8 cellular contexts compared by ENCODE assay signal in the genomic region with DNA sequence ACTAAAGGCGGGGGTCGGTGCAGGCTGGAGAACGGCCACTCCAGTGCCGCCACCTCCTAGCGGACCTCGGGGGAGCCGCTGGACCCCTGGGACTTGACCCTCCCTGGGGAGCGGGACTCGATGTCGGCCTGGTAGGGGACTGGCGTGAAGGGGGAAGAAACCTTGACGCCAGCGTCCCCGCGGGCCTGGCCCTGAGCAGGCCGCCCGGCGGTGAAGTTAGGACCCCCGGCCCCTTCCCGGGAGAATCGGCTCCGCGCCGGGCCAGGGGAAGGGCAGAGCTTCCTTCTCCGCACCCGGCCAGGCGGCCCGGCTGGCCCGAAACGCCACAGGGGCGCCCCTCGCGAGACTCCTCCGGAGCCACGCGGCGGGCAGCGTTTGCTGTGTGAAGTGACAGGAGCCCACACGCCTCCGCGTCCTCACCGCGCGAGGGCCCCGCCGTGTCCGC. TPM values are rescaled to one million over a fixed set of nuclear protein-coding genes. Genes with fewer than 3 reads are reported as not detected.
DNase-seq lines count a peak whose midpoint lies in the region; ATAC-seq and TF ChIP-seq lines count a peak whose summit lies in the region.

No MANE protein-coding gene starts in this region.

- H3K9me3 ChIP-seq in CD4-positive, alpha-beta T cell (ENCODE audit: control insufficient read depth, low read length) = no peaks in the 10 kb centered on the region
- H3K9me3 ChIP-seq in SJCRH30 (replicated peaks) = no peaks in the 10 kb centered on the region
- H3K9me3 ChIP-seq in ectodermal cell (ENCODE audit: control insufficient read depth, low read length) = no peaks in the 10 kb centered on the region

- 2% methylated on average over 47 of the region's 47 CpGs for WGBS in ectodermal cell, 2 experiments

- intact Hi-C loops in CD4-positive, alpha-beta T cell (cut with DNase I, micrococcal nuclease) = loop anchor here (1.0 to 2.0 kb wide), 2 partner anchors 14 kb away; partner anchors contain the start of genes GPS1 (in 2 of the 2) and RFNG (in 2 of the 2)

- peaks cover 9% of the 10 kb centered on the region for H3K4me1 Mint-ChIP-seq in CD4-positive, alpha-beta T cell (ENCODE audit: low read depth)

- CTCF ChIA-PET in CD4-positive, alpha-beta T cell (lab: Charles Lee) = interaction anchor here (1.0 kb wide), 1 partner anchor 34 kb away, joined by 3 read pairs; no protein-coding TSS in a partner anchor

- H3K27me3 Mint-ChIP-seq in CD4-positive, alpha-beta T cell = no peaks in the 10 kb centered on the region

- no peaks in the 10 kb centered on the region for H3K9me3 Mint-ChIP-seq in CD4-positive, alpha-beta T cell

- H3K4me1 ChIP-seq in SJCRH30 = peaks cover 10% of the 10 kb centered on the region; the same call in 1 of the 2 replicates
- H3K4me1 ChIP-seq in ectodermal cell (ENCODE audit: control insufficient read depth, insufficient read depth, low read length) = peaks cover 5% of the 10 kb centered on the region

- H3K27me3 ChIP-seq in CD4-positive, alpha-beta T cell (ENCODE audit: control insufficient read depth, insufficient read depth, low read length) = no peaks in the 10 kb centered on the region
- H3K27me3 ChIP-seq in SJCRH30 = no peaks in the 10 kb centered on the region
- no peaks in the 10 kb centered on the region for H3K27me3 ChIP-seq in ectodermal cell (ENCODE audit: control insufficient read depth, insufficient read depth, low read length, poor library complexity, severe bottlenecking)

- peak in 3 of 10 experiments; percentile 19 to 48 (median 19) for DNase-seq in CD4-positive, alpha-beta T cell
- peak in 1 of 2 experiments; percentile 54 for DNase-seq in SJCRH30
- peak; percentile 29 for DNase-seq in myocyte (ENCODE audit: low read depth)
- no peak for DNase-seq in COR-L47 (lab: John Stamatoyannopoulos, UW)
- DNase-seq in NCI-H1048 (lab: John Stamatoyannopoulos, UW) = no peak

- peak; percentile 63 for ATAC-seq in CD4-positive, alpha-beta T cell (ENCODE audit: poor library complexity)
- peak; percentile 17 for ATAC-seq in GM21737 (IDR thresholded peaks at IDR 0.05; ENCODE audit: unreplicated experiment)
- no peak for ATAC-seq in HG02884 (IDR thresholded peaks at IDR 0.05; ENCODE audit: unreplicated experiment)

- H3K4me3 ChIP-seq in SJCRH30 (peak overlapping the region; percentile 97), ectodermal cell (ENCODE audit: insufficient read depth, low read depth, low read length) (peak overlapping the region; percentile 89)

- POLR2A ChIA-PET in CD4-positive, alpha-beta T cell (lab: Charles Lee) = interaction anchor here (0.7 to 3.0 kb wide), 8 partner anchors 13 to 238 kb away, joined by 3 to 17 read pairs (median 5); partner anchors contain the start of genes FASN, GPS1, RAC3 and RFNG

- H3K27ac Mint-ChIP-seq in CD4-positive, alpha-beta T cell = no peak overlapping the region

- H3K36me3 ChIP-seq in SJCRH30 = peaks cover 18% of the 10 kb centered on the region
- peaks cover 6% of the 10 kb centered on the region for H3K36me3 ChIP-seq in ectodermal cell (ENCODE audit: control insufficient read depth, insufficient read depth, low read length)

- peaks cover 2% of the 10 kb centered on the region for H3K36me3 Mint-ChIP-seq in CD4-positive, alpha-beta T cell (ENCODE audit: low read depth)

- no peak for TF ChIP-seq CTCF in CD4-positive, alpha-beta T cell (IDR thresholded peaks at IDR 0.05)

- H3K4me3 Mint-ChIP-seq in CD4-positive, alpha-beta T cell = peak overlapping the region; percentile 58

- peak overlapping the region; percentile 35 for H3K27ac ChIP-seq in CD4-positive, alpha-beta T cell (ENCODE audit: low read depth, low read length)
- H3K27ac ChIP-seq in SJCRH30 = peak overlapping the region; percentile 26; the same call in 1 of the 2 replicates
- H3K27ac ChIP-seq in ectodermal cell (ENCODE audit: insufficient read depth, low read depth, low read length, poor library complexity, severe bottlenecking) = no peak overlapping the region

RNA-seq across cellular contexts. Expression of gene DUS1L, which starts 0.4 kb away (rescaled TPM):
- 100 to 1,000 TPM; 160 to 163 TPM for total RNA-seq in CD4-positive, alpha-beta T cell
- 112 and 126 TPM in 2 replicates for total RNA-seq in SJCRH30 (2014; rRNA removed; shearing (Covaris generic))
- polyA plus RNA-seq in ectodermal cell (2013, experiment 1 of 4) = 91.9 TPM
- 75.3 TPM for polyA plus RNA-seq in ectodermal cell (2013, experiment 2 of 4)
- 71.2 TPM for polyA plus RNA-seq in ectodermal cell (2013, experiment 3 of 4)
- 77.5 TPM for polyA plus RNA-seq in ectodermal cell (2013, experiment 4 of 4)
- total RNA-seq in myocyte = 97.1 and 109 TPM in 2 replicates
- 65.8 TPM for polyA plus RNA-seq in myocyte (2012)

RNA-seq across cellular contexts. Expression of gene GPS1, which starts 13.5 kb away (rescaled TPM):
- 10 to 100 TPM; 64.6 to 69.3 TPM for total RNA-seq in CD4-positive, alpha-beta T cell
- total RNA-seq in SJCRH30 (2014; rRNA removed; shearing (Covaris generic)) = 168 and 176 TPM in 2 replicates
- polyA plus RNA-seq in ectodermal cell (2013, experiment 1 of 4) = 141 TPM
- polyA plus RNA-seq in ectodermal cell (2013, experiment 2 of 4) = 137 TPM
- 109 TPM for polyA plus RNA-seq in ectodermal cell (2013, experiment 3 of 4)
- polyA plus RNA-seq in ectodermal cell (2013, experiment 4 of 4) = 113 TPM
- 121 and 122 TPM in 2 replicates for total RNA-seq in myocyte
- 115 TPM for polyA plus RNA-seq in myocyte (2012)

RNA-seq across cellular contexts. Expression of gene RFNG, which starts 13.6 kb away (rescaled TPM):
- 10 to 100 TPM; 28.1 to 31.2 TPM for total RNA-seq in CD4-positive, alpha-beta T cell
- 21.8 and 26.5 TPM in 2 replicates for total RNA-seq in SJCRH30 (2014; rRNA removed; shearing (Covaris generic))
- polyA plus RNA-seq in ectodermal cell (2013, experiment 1 of 4) = 40.9 TPM
- 35.2 TPM for polyA plus RNA-seq in ectodermal cell (2013, experiment 2 of 4)
- polyA plus RNA-seq in ectodermal cell (2013, experiment 3 of 4) = 32.7 TPM
- polyA plus RNA-seq in ectodermal cell (2013, experiment 4 of 4) = 41.1 TPM
- 42.7 and 45.4 TPM in 2 replicates for total RNA-seq in myocyte
- polyA plus RNA-seq in myocyte (2012) = 66.1 TPM

RNA-seq across cellular contexts. Expression of gene DCXR, which starts 27.7 kb away (rescaled TPM):
- 100 to 1,000 TPM; 103 to 119 TPM for total RNA-seq in CD4-positive, alpha-beta T cell
- 110 and 112 TPM in 2 replicates for total RNA-seq in SJCRH30 (2014; rRNA removed; shearing (Covaris generic))
- 63.2 TPM for polyA plus RNA-seq in ectodermal cell (2013, experiment 1 of 4)
- 55.2 TPM for polyA plus RNA-seq in ectodermal cell (2013, experiment 2 of 4)
- polyA plus RNA-seq in ectodermal cell (2013, experiment 3 of 4) = 60.7 TPM
- polyA plus RNA-seq in ectodermal cell (2013, experiment 4 of 4) = 61.4 TPM
- 99.4 and 105 TPM in 2 replicates for total RNA-seq in myocyte
- polyA plus RNA-seq in myocyte (2012) = 69.7 TPM

RNA-seq across cellular contexts. Expression of gene FASN, which starts 32.8 kb away (rescaled TPM):
- 100 to 1,000 TPM; 168 to 174 TPM for total RNA-seq in CD4-positive, alpha-beta T cell
- total RNA-seq in SJCRH30 (2014; rRNA removed; shearing (Covaris generic)) = 141 and 151 TPM in 2 replicates
- polyA plus RNA-seq in ectodermal cell (2013, experiment 1 of 4) = 234 TPM
- 239 TPM for polyA plus RNA-seq in ectodermal cell (2013, experiment 2 of 4)
- polyA plus RNA-seq in ectodermal cell (2013, experiment 3 of 4) = 169 TPM
- polyA plus RNA-seq in ectodermal cell (2013, experiment 4 of 4) = 185 TPM
- total RNA-seq in myocyte = 78.4 and 97.9 TPM in 2 replicates
- polyA plus RNA-seq in myocyte (2012) = 74.1 TPM
